In genomic region chr3:194245975-194246561, GRCh38 we compare ENCODE assay signal across 1 cellular context.
TF ChIP-seq lines count a peak whose summit lies in the region.

No MANE protein-coding gene starts in this region.

TF ChIP-seq in K562, 482 proteins besides CTCF, POLR2A, EP300 and RAD21 (continued from another document and continues in another):
- TF ChIP-seq ELF2 (CRISPR knock-in tag; IDR thresholded peaks at IDR 0.05) = no peak
- peak; percentile 58; the same call in 1 of the 2 replicates for TF ChIP-seq ZBTB7A (IDR thresholded peaks at IDR 0.05; ENCODE audit: borderline replicate concordance, control insufficient read depth, low read depth, low read length)
- no peak for TF ChIP-seq MTA2 (IDR thresholded peaks at IDR 0.05; ENCODE audit: low read depth)
- no peak for TF ChIP-seq ATF6 (CRISPR knock-in tag; IDR thresholded peaks at IDR 0.05)
- no peak for TF ChIP-seq NCOA6 (IDR thresholded peaks at IDR 0.05)
- no peak for TF ChIP-seq POLR3G (IDR thresholded peaks at IDR 0.05; ENCODE audit: extremely low read depth, insufficient read length, insufficient replicate concordance)
- TF ChIP-seq ILK (tag; IDR thresholded peaks at IDR 0.05; ENCODE audit: borderline replicate concordance, low read depth) = no peak
- TF ChIP-seq ERF (CRISPR knock-in tag; IDR thresholded peaks at IDR 0.05) = no peak
- TF ChIP-seq JUN (IDR thresholded peaks at IDR 0.05; ENCODE audit: borderline replicate concordance, low read depth, low read length) = peak; percentile 34; the same call in 1 of the 2 replicates
- TF ChIP-seq JUN (CRISPR knock-in tag; IDR thresholded peaks at IDR 0.05; ENCODE audit: borderline replicate concordance) = no peak
- TF ChIP-seq BDP1 (IDR thresholded peaks at IDR 0.05; ENCODE audit: insufficient read depth, insufficient read length) = no peak
- no peak for TF ChIP-seq ZSCAN32 (CRISPR knock-in tag; IDR thresholded peaks at IDR 0.05)
- no peak for TF ChIP-seq ZNF449 (CRISPR knock-in tag; IDR thresholded peaks at IDR 0.05)
- TF ChIP-seq RBM34 (IDR thresholded peaks at IDR 0.05; ENCODE audit: borderline replicate concordance, insufficient read depth, low read length) = no peak
- TF ChIP-seq OTX1 (CRISPR knock-in tag; IDR thresholded peaks at IDR 0.05) = no peak
- TF ChIP-seq ZNF766 (CRISPR knock-in tag; conservative IDR thresholded peaks at IDR 0.05) = no peak
- no peak for TF ChIP-seq ZNF146 (CRISPR knock-in tag; IDR thresholded peaks at IDR 0.05; ENCODE audit: unreplicated experiment)
- no peak for TF ChIP-seq ZFPM2 (CRISPR knock-in tag; IDR thresholded peaks at IDR 0.05)
- TF ChIP-seq NFIC (IDR thresholded peaks at IDR 0.05) = no peak
- 0 out of 2 replicates have a peak, but pooled peaks have one; percentile 33 for TF ChIP-seq SMARCE1 (IDR thresholded peaks at IDR 0.05)
- TF ChIP-seq YY1 (IDR thresholded peaks at IDR 0.05; ENCODE audit: borderline replicate concordance in 1 of 3, control insufficient read depth in 1 of 3, extremely low read depth in 1 of 3, insufficient read depth in 3 of 3, insufficient read length in 1 of 3, insufficient replicate concordance in 2 of 3, low read depth in 1 of 3, low read length in 2 of 3) = no peak
- TF ChIP-seq NFE2 (IDR thresholded peaks at IDR 0.05; ENCODE audit: low read depth) = peak; percentile 75
- TF ChIP-seq ZNF165 (CRISPR knock-in tag; IDR thresholded peaks at IDR 0.05; ENCODE audit: borderline replicate concordance) = no peak
- no peak for TF ChIP-seq ZFP91 (CRISPR knock-in tag; IDR thresholded peaks at IDR 0.05)
- no peak for TF ChIP-seq ZNF75A (CRISPR knock-in tag; IDR thresholded peaks at IDR 0.05)
- no peak for TF ChIP-seq LCOR (CRISPR knock-in tag; IDR thresholded peaks at IDR 0.05)
- no peak for TF ChIP-seq ARID3A (IDR thresholded peaks at IDR 0.05; ENCODE audit: borderline replicate concordance, low read depth, low read length)
- no peak for TF ChIP-seq TCFL5 (CRISPR knock-in tag; conservative IDR thresholded peaks at IDR 0.05)
- peak; percentile 76 for TF ChIP-seq ZNF316 (IDR thresholded peaks at IDR 0.05)
- no peak for TF ChIP-seq RBM25 (IDR thresholded peaks at IDR 0.05; ENCODE audit: low read depth, low read length, severe bottlenecking)
- no peak for TF ChIP-seq GTF2B (IDR thresholded peaks at IDR 0.05; ENCODE audit: extremely low read depth, insufficient read length)
- no peak for TF ChIP-seq ZNF354B (CRISPR knock-in tag; IDR thresholded peaks at IDR 0.05)
- no peak for TF ChIP-seq ZNF280B (CRISPR knock-in tag; IDR thresholded peaks at IDR 0.05)
- TF ChIP-seq PRPF4 (IDR thresholded peaks at IDR 0.05; ENCODE audit: insufficient read depth, low read depth, low read length, poor library complexity, severe bottlenecking) = no peak
- TF ChIP-seq CBFA2T3 (IDR thresholded peaks at IDR 0.05) = no peak
- no peak for TF ChIP-seq FOXO4 (CRISPR knock-in tag; IDR thresholded peaks at IDR 0.05)
- TF ChIP-seq ID3 (CRISPR knock-in tag; IDR thresholded peaks at IDR 0.05) = no peak
- TF ChIP-seq ID3 (tag; IDR thresholded peaks at IDR 0.05) = no peak
- TF ChIP-seq BRD4 (IDR thresholded peaks at IDR 0.05) = no peak
- peak; percentile 86 for TF ChIP-seq C11orf30 (IDR thresholded peaks at IDR 0.05; ENCODE audit: low read depth)
- no peak for TF ChIP-seq ZNF584 (CRISPR knock-in tag; IDR thresholded peaks at IDR 0.05; ENCODE audit: low read depth)
- peak; percentile 16; the same call in 1 of the 2 replicates for TF ChIP-seq GATAD2A (IDR thresholded peaks at IDR 0.05)
- TF ChIP-seq E4F1 (CRISPR knock-in tag; IDR thresholded peaks at IDR 0.05; ENCODE audit: borderline replicate concordance) = no peak
- TF ChIP-seq ARID3B (CRISPR knock-in tag; IDR thresholded peaks at IDR 0.05; ENCODE audit: borderline replicate concordance) = no peak
- TF ChIP-seq KHSRP (IDR thresholded peaks at IDR 0.05) = no peak
- no peak for TF ChIP-seq SETDB1 (IDR thresholded peaks at IDR 0.05; ENCODE audit: low read length)
- no peak for TF ChIP-seq ZNF512 (tag; IDR thresholded peaks at IDR 0.05)
- peak in 1 of 2 experiments; percentile 56; a peak in 2 of 4 replicates for TF ChIP-seq MAZ (CRISPR knock-in tag; conservative IDR thresholded peaks at IDR 0.05 in 1 of 2, IDR thresholded peaks at IDR 0.05 in 1 of 2)
- no peak for TF ChIP-seq ZNF764 (CRISPR knock-in tag; IDR thresholded peaks at IDR 0.05; ENCODE audit: low read depth)
